1 cellular context compared by ENCODE assay signal in genomic region chr10:43983856-43984271, GRCh38.
A peak's percentile ranks its signal among the peaks of the same experiment; 100 is the strongest.
TF ChIP-seq lines count a peak whose summit lies in the region.

No MANE protein-coding gene starts in this region.

TF ChIP-seq in K562, 482 proteins besides CTCF, POLR2A, EP300 and RAD21 (continued from another document and continues in another):
- no peak for TF ChIP-seq ZBTB33 (CRISPR knock-in tag; IDR thresholded peaks at IDR 0.05)
- TF ChIP-seq YBX1 (IDR thresholded peaks at IDR 0.05): no peak
- TF ChIP-seq CHD2 (IDR thresholded peaks at IDR 0.05; ENCODE audit: low read depth, low read length): no peak
- TF ChIP-seq ZNF24 (IDR thresholded peaks at IDR 0.05): no peak
- TF ChIP-seq EP400 (IDR thresholded peaks at IDR 0.05): no peak
- no peak for TF ChIP-seq SAP30 (IDR thresholded peaks at IDR 0.05; ENCODE audit: borderline replicate concordance, insufficient read depth, low read depth, low read length, poor library complexity, severe bottlenecking)
- TF ChIP-seq ZNF76 (CRISPR knock-in tag; IDR thresholded peaks at IDR 0.05; ENCODE audit: borderline replicate concordance): peak; percentile 49; the same call in 1 of the 2 replicates
- TF ChIP-seq TCF7L2 (IDR thresholded peaks at IDR 0.05; ENCODE audit: low read depth, low read length): no peak
- no peak for TF ChIP-seq HDAC1 (IDR thresholded peaks at IDR 0.05)
- no peak for TF ChIP-seq CHD4 (IDR thresholded peaks at IDR 0.05; ENCODE audit: insufficient read depth, insufficient replicate concordance, low read depth, low read length, poor library complexity, severe bottlenecking)
- no peak for TF ChIP-seq ZSCAN32 (CRISPR knock-in tag; IDR thresholded peaks at IDR 0.05)
- no peak for TF ChIP-seq SMAD2 (IDR thresholded peaks at IDR 0.05; ENCODE audit: low read depth, low read length)
- TF ChIP-seq ZNF639 (CRISPR knock-in tag; conservative IDR thresholded peaks at IDR 0.05 in 1 of 2, IDR thresholded peaks at IDR 0.05 in 1 of 2): peak in 1 of 2 experiments; percentile 82; a peak in 2 of 4 replicates
- TF ChIP-seq BCL6 (CRISPR knock-in tag; IDR thresholded peaks at IDR 0.05): no peak
- no peak for TF ChIP-seq MTA1 (IDR thresholded peaks at IDR 0.05; ENCODE audit: borderline replicate concordance)
- TF ChIP-seq IRF9 (tag; IDR thresholded peaks at IDR 0.05): no peak
- TF ChIP-seq DDX20 (tag; IDR thresholded peaks at IDR 0.05; ENCODE audit: low read depth): peak; percentile 64; the same call in 1 of the 2 replicates
- TF ChIP-seq TAL1 (IDR thresholded peaks at IDR 0.05): peak; percentile 94
- TF ChIP-seq ZNF512 (tag; IDR thresholded peaks at IDR 0.05): no peak
- TF ChIP-seq JUN (IDR thresholded peaks at IDR 0.05; ENCODE audit: borderline replicate concordance, low read depth, low read length): no peak
- TF ChIP-seq JUN (CRISPR knock-in tag; IDR thresholded peaks at IDR 0.05; ENCODE audit: borderline replicate concordance): no peak
- peak; percentile 71 for TF ChIP-seq ID3 (CRISPR knock-in tag; IDR thresholded peaks at IDR 0.05)
- no peak for TF ChIP-seq ID3 (tag; IDR thresholded peaks at IDR 0.05)
- TF ChIP-seq ILF3 (IDR thresholded peaks at IDR 0.05; ENCODE audit: borderline replicate concordance): no peak
- no peak for TF ChIP-seq ZNF785 (CRISPR knock-in tag; IDR thresholded peaks at IDR 0.05)
- no peak for TF ChIP-seq GTF2E2 (tag; IDR thresholded peaks at IDR 0.05)
- no peak for TF ChIP-seq CREB3L1 (IDR thresholded peaks at IDR 0.05; ENCODE audit: borderline replicate concordance, low read depth)
- no peak for TF ChIP-seq ZHX1 (conservative IDR thresholded peaks at IDR 0.05; ENCODE audit: low read length)
- TF ChIP-seq NR2F6 (CRISPR knock-in tag; IDR thresholded peaks at IDR 0.05): peak; percentile 88; the same call in 1 of the 2 replicates
- TF ChIP-seq ZNF589 (CRISPR knock-in tag; IDR thresholded peaks at IDR 0.05; ENCODE audit: low read depth): peak; percentile 90
- no peak for TF ChIP-seq THRA (IDR thresholded peaks at IDR 0.05)
- no peak for TF ChIP-seq SLC30A9 (CRISPR knock-in tag; IDR thresholded peaks at IDR 0.05)
- no peak for TF ChIP-seq NBN (IDR thresholded peaks at IDR 0.05; ENCODE audit: low read depth)
- TF ChIP-seq CREB3 (tag; conservative IDR thresholded peaks at IDR 0.05; ENCODE audit: low read depth): peak; percentile 94
- no peak for TF ChIP-seq IFI16 (CRISPR knock-in tag; IDR thresholded peaks at IDR 0.05)
- TF ChIP-seq ZBTB8A (IDR thresholded peaks at IDR 0.05; ENCODE audit: partially characterized antibody): no peak
- no peak for TF ChIP-seq ZNF3 (CRISPR knock-in tag; IDR thresholded peaks at IDR 0.05)
- TF ChIP-seq ZNF444 (CRISPR knock-in tag; IDR thresholded peaks at IDR 0.05): no peak
- no peak for TF ChIP-seq ZNF57 (CRISPR knock-in tag; IDR thresholded peaks at IDR 0.05)
- no peak for TF ChIP-seq PATZ1 (CRISPR knock-in tag; IDR thresholded peaks at IDR 0.05; ENCODE audit: borderline replicate concordance)
- peak; percentile 81 for TF ChIP-seq CBFA2T3 (IDR thresholded peaks at IDR 0.05)
- TF ChIP-seq ZNF41 (CRISPR knock-in tag; conservative IDR thresholded peaks at IDR 0.05): peak; percentile 80
- peak; percentile 68; the same call in 1 of the 2 replicates for TF ChIP-seq MEF2D (tag; conservative IDR thresholded peaks at IDR 0.05; ENCODE audit: low read depth)
- TF ChIP-seq EHMT2 (IDR thresholded peaks at IDR 0.05): no peak
- TF ChIP-seq ZBTB9 (CRISPR knock-in tag; IDR thresholded peaks at IDR 0.05): 0 out of 2 replicates have a peak, but pooled peaks have one; percentile 56
- peak; percentile 57; the same call in 1 of the 2 replicates for TF ChIP-seq BACH1 (tag; IDR thresholded peaks at IDR 0.05)
- no peak for TF ChIP-seq ELK1 (CRISPR knock-in tag; IDR thresholded peaks at IDR 0.05)
- TF ChIP-seq ARHGAP35 (IDR thresholded peaks at IDR 0.05; ENCODE audit: partially characterized antibody): no peak
- TF ChIP-seq HNRNPLL (IDR thresholded peaks at IDR 0.05; ENCODE audit: low read depth, low read length, poor library complexity, severe bottlenecking): no peak
- no peak for TF ChIP-seq FIP1L1 (IDR thresholded peaks at IDR 0.05; ENCODE audit: low read depth, low read length, poor library complexity, severe bottlenecking)
- TF ChIP-seq XRCC4 (IDR thresholded peaks at IDR 0.05; ENCODE audit: extremely low read depth, insufficient read depth, insufficient read length): no peak
- no peak for TF ChIP-seq RBM25 (IDR thresholded peaks at IDR 0.05; ENCODE audit: low read depth, low read length, severe bottlenecking)
